Comparison of ENCODE assay signal across 25 cellular contexts in the genomic region with DNA sequence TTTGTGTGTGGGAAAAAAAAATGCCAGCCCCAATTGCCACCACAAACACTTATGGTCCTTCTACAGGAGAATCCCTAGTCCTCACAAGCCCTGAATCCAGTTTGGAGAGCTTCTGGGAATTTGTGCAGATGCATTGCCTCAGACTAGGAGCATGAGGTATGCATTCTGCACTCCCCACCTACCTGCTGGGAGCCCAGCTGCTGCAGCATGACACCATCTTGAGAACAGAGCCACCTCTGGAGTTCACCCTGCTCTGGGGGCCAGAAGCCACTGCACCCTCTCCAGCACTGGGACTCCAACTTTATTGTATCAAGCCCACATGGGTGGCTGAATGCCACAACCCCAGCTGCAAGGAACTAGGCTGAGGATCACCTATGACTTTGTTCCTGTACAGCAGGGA.
DNase-seq lines count a peak whose midpoint lies in the region; ATAC-seq and TF ChIP-seq lines count a peak whose summit lies in the region.
"Had no signal": no experiment of that assay in that cellular context is flagged by ENCODE, and none has a peak within 500 bp of the region (broad histone marks: within the 10 kb centered on the region; RNA-seq: fewer than 3 reads in every experiment).

No MANE protein-coding gene starts in this region.

- H3K9me3 ChIP-seq in PC-3 (ENCODE audit: low read length): no peaks in the 10 kb centered on the region
- no peaks in the 10 kb centered on the region for H3K9me3 ChIP-seq in hepatocyte (ENCODE audit: low read depth)
- H3K9me3 ChIP-seq: HAP-1 had no signal

- H2AFZ ChIP-seq in PC-3 (ENCODE audit: low read length) (no peak overlapping the region), hepatocyte (no peak overlapping the region)

- H3F3A ChIP-seq in PC-3 (ENCODE audit: low read length, unreplicated experiment): no peaks in the 10 kb centered on the region

- H3K4me2 ChIP-seq in PC-3 (ENCODE audit: low read length) (0 out of 2 replicates have a peak overlapping the region, but pooled peaks have one; percentile 17), hepatocyte (no peak overlapping the region)
- H3K4me2 ChIP-seq: BLaER1, KMS-11 had no signal

- H3K36me3 Mint-ChIP-seq in stimulated activated effector memory CD8-positive, alpha-beta T cell treated with anti-CD3 and anti-CD28 coated beads, Interleukin-12 subunit alpha, Interleukin-12 subunit beta, amount 100 ng/mL, for 72 hours: no peaks in the 10 kb centered on the region
- H3K36me3 Mint-ChIP-seq: IgD-negative memory B cell had no signal

- DNase-seq in DMS 273 (lab: John Stamatoyannopoulos, UW; ENCODE audit: unreplicated experiment): peak; percentile 81
- DNase-seq in PC-3: no peak
- DNase-seq in hepatocyte (ENCODE audit: low spot score): no peak
- DNase-seq in stimulated activated effector memory CD8-positive, alpha-beta T cell treated with anti-CD3 and anti-CD28 coated beads, Interleukin-12 subunit alpha, Interleukin-12 subunit beta, amount 100 ng/mL, for 72 hours (ENCODE audit: low spot score in 2 of 2): no peak
- DNase-seq in mucosa of gallbladder (ENCODE audit: low spot score): no peak
- DNase-seq in NCI-H2227 treated with DMSO at 0.1 percent for 48 hours (lab: John Stamatoyannopoulos, UW): no peak
- DNase-seq in NCI-H128 (lab: John Stamatoyannopoulos, UW; ENCODE audit: unreplicated experiment): no peak
- DNase-seq: CD4-positive, alpha-beta T cell; EL; GDM1; GOT3; HFFc6; NCI-H1048; NCI-H1417 treated with DMSO at 0.1 percent for 48 hours; NCI-H187 treated with DMSO at 0.1 percent for 48 hours; NCI-H446 treated with DMSO at 0.1 percent for 48 hours; NCI-H526; SIG-M5 had no signal

- BruUV-seq in PC-3 (replicated peaks; lab: Mats Ljungman, UMichigan): no TSS peak

- no peak overlapping the region for H3K27ac Mint-ChIP-seq in stimulated activated effector memory CD8-positive, alpha-beta T cell treated with anti-CD3 and anti-CD28 coated beads, Interleukin-12 subunit alpha, Interleukin-12 subunit beta, amount 100 ng/mL, for 72 hours
- H3K27ac Mint-ChIP-seq: CD4-positive, alpha-beta T cell; HFFc6; IgD-negative memory B cell had no signal

- H3K4me1 Mint-ChIP-seq in stimulated activated effector memory CD8-positive, alpha-beta T cell treated with anti-CD3 and anti-CD28 coated beads, Interleukin-12 subunit alpha, Interleukin-12 subunit beta, amount 100 ng/mL, for 72 hours: no peaks in the 10 kb centered on the region

- H3K36me3 ChIP-seq in PC-3 (ENCODE audit: low read depth, low read length): no peaks in the 10 kb centered on the region
- no peaks in the 10 kb centered on the region for H3K36me3 ChIP-seq in hepatocyte (replicated peaks; ENCODE audit: insufficient read depth, low read depth)
- H3K36me3 ChIP-seq: BLaER1, HAP-1 had no signal

- no peaks in the 10 kb centered on the region for H3K9me2 ChIP-seq in PC-3 (replicated peaks; ENCODE audit: low read length)
- no peaks in the 10 kb centered on the region for H3K9me2 ChIP-seq in hepatocyte (replicated peaks; ENCODE audit: insufficient read depth)

- no peaks in the 10 kb centered on the region for H3K27me3 ChIP-seq in PC-3 (ENCODE audit: low read length)
- H3K27me3 ChIP-seq in hepatocyte: no peaks in the 10 kb centered on the region
- H3K27me3 ChIP-seq: BLaER1 had no signal

- POLR2A ChIA-PET in PC-3 (lab: Charles Lee; ENCODE audit: unreplicated experiment): no interaction called here

- H3K4me1 ChIP-seq in PC-3 (ENCODE audit: insufficient read depth, low read length) (peaks cover 24% of the 10 kb centered on the region), hepatocyte (ENCODE audit: insufficient read depth) (no peaks in the 10 kb centered on the region)
- H3K4me1 ChIP-seq: BLaER1, HAP-1 had no signal

- no peak for ATAC-seq in PC-3
- ATAC-seq in stimulated activated effector memory CD8-positive, alpha-beta T cell treated with anti-CD3 and anti-CD28 coated beads, Interleukin-12 subunit alpha, Interleukin-12 subunit beta, amount 100 ng/mL, for 72 hours: peak; percentile 28
- ATAC-seq: GM12878 had no signal

- CTCF ChIA-PET in PC-3 (lab: Charles Lee): interaction anchor here (0.8 kb wide), 1 partner anchor 11 kb away, joined by 3 read pairs; no protein-coding TSS in a partner anchor

- H3K9me3 Mint-ChIP-seq in stimulated activated effector memory CD8-positive, alpha-beta T cell treated with anti-CD3 and anti-CD28 coated beads, Interleukin-12 subunit alpha, Interleukin-12 subunit beta, amount 100 ng/mL, for 72 hours: peaks cover 15% of the 10 kb centered on the region

- intact Hi-C loops in PC-3 (cut with micrococcal nuclease): no loop called here

- TF ChIP-seq CTCF in PC-3 (conservative IDR thresholded peaks at IDR 0.05; ENCODE audit: low read depth, low read length) (no peak), hepatocyte (IDR thresholded peaks at IDR 0.05; ENCODE audit: poor library complexity) (no peak)

- H3K27ac ChIP-seq in PC-3 (ENCODE audit: low read length) (peak overlapping the region; percentile 32), hepatocyte (peak overlapping the region; percentile 14)
- H3K27ac ChIP-seq: BLaER1, HL-60, KMS-11, SK-N-MC had no signal

- H4K20me1 ChIP-seq in PC-3 (ENCODE audit: low read length) (no peaks in the 10 kb centered on the region), hepatocyte (ENCODE audit: insufficient read depth, poor library complexity, severe bottlenecking) (no peaks in the 10 kb centered on the region)
- H4K20me1 ChIP-seq: BLaER1 had no signal

- H3K79me2 ChIP-seq in PC-3 (ENCODE audit: low read length) (no peaks in the 10 kb centered on the region), hepatocyte (no peaks in the 10 kb centered on the region)

- H3K4me3 ChIP-seq in PC-3 (ENCODE audit: low read length) (no peak overlapping the region), hepatocyte (no peak overlapping the region)
- H3K4me3 ChIP-seq: BLaER1, GM12878, HAP-1, SK-N-MC had no signal

- no peak overlapping the region for H3K4me3 Mint-ChIP-seq in stimulated activated effector memory CD8-positive, alpha-beta T cell treated with anti-CD3 and anti-CD28 coated beads, Interleukin-12 subunit alpha, Interleukin-12 subunit beta, amount 100 ng/mL, for 72 hours
- H3K4me3 Mint-ChIP-seq: CD4-positive, alpha-beta T cell; HFFc6; IgD-negative memory B cell had no signal

- no peak overlapping the region for H3K9ac ChIP-seq in PC-3 (ENCODE audit: low read length)
- H3K9ac ChIP-seq: BLaER1, KMS-11 had no signal
